ENCODE assay signal across 11 cellular contexts in genomic region chr1:198118136-198118535, GRCh38. TPM values are rescaled to one million over a fixed set of nuclear protein-coding genes. Genes with fewer than 3 reads are reported as not detected.
DNase-seq lines count a peak whose midpoint lies in the region; ATAC-seq and TF ChIP-seq lines count a peak whose summit lies in the region.
"Had no signal": no experiment of that assay in that cellular context is flagged by ENCODE, and none has a peak within 500 bp of the region (broad histone marks: within the 10 kb centered on the region; RNA-seq: fewer than 3 reads in every experiment).

No MANE protein-coding gene starts in this region.

- peak; percentile 98 for DNase-seq in AG10803 (ENCODE audit: low read depth)
- DNase-seq in RPMI7951 (ENCODE audit: low read depth), result peak; percentile 56
- DNase-seq in foreskin fibroblast, result peak; percentile 88 to 94
- peak; percentile 37 for DNase-seq in omental fat pad (ENCODE audit: low spot score)
- no peak for DNase-seq in NCI-H345 treated with DMSO at 0.1 percent for 48 hours (lab: John Stamatoyannopoulos, UW; ENCODE audit: unreplicated experiment)
- DNase-seq in effector memory CD4-positive, alpha-beta T cell, result no peak
- no peak for DNase-seq in osteocyte (ENCODE audit: extremely low spot score, unreplicated experiment)
- DNase-seq: Calu3, NCI-H510A had no signal

- no peaks in the 10 kb centered on the region for H3K27me3 Mint-ChIP-seq in osteocyte (ENCODE audit: unreplicated experiment)

- H3K36me3 Mint-ChIP-seq in osteocyte (ENCODE audit: unreplicated experiment), result no peaks in the 10 kb centered on the region

- no peak overlapping the region for H3K4me3 Mint-ChIP-seq in osteocyte (ENCODE audit: unreplicated experiment)
- H3K4me3 Mint-ChIP-seq: activated T-helper 17 cell treated with anti-CD3 and anti-CD28 coated beads, Interleukin-2, amount 50 U/mL, for 72 hours had no signal

- ATAC-seq in omental fat pad (ENCODE audit: low FRiP score), result peak; percentile 81
- no peak for ATAC-seq in GM18520 (IDR thresholded peaks at IDR 0.05; ENCODE audit: unreplicated experiment)
- ATAC-seq: activated T-helper 17 cell treated with anti-CD3 and anti-CD28 coated beads, Interleukin-2, amount 50 U/mL, for 72 hours had no signal

- no peaks in the 10 kb centered on the region for H3K9me3 ChIP-seq in effector memory CD4-positive, alpha-beta T cell (ENCODE audit: control insufficient read depth, low read length)

- TF ChIP-seq CTCF in AG10803 (conservative IDR thresholded peaks at IDR 0.05; ENCODE audit: low read length) (no peak), foreskin fibroblast (IDR thresholded peaks at IDR 0.05; ENCODE audit: low read depth, low read length) (no peak), omental fat pad (IDR thresholded peaks at IDR 0.05) (no peak), osteocyte (IDR thresholded peaks at IDR 0.05) (no peak)

- H3K27me3 ChIP-seq in effector memory CD4-positive, alpha-beta T cell (replicated peaks; ENCODE audit: control insufficient read depth, insufficient read depth, low read length, poor library complexity, severe bottlenecking), result no peaks in the 10 kb centered on the region

- H3K36me3 ChIP-seq in effector memory CD4-positive, alpha-beta T cell (ENCODE audit: control insufficient read depth, insufficient read depth, low read length), result no peaks in the 10 kb centered on the region

- H3K4me1 ChIP-seq in effector memory CD4-positive, alpha-beta T cell (ENCODE audit: control insufficient read depth, insufficient read depth, low read length, poor library complexity, severe bottlenecking), result no peaks in the 10 kb centered on the region

- H3K4me1 Mint-ChIP-seq in osteocyte (ENCODE audit: unreplicated experiment), result peaks cover 20% of the 10 kb centered on the region
- H3K4me1 Mint-ChIP-seq: activated T-helper 17 cell treated with anti-CD3 and anti-CD28 coated beads, Interleukin-2, amount 50 U/mL, for 72 hours had no signal

- no peak overlapping the region for H3K4me3 ChIP-seq in AG10803 (ENCODE audit: low read length)
- no peak overlapping the region for H3K4me3 ChIP-seq in foreskin fibroblast (ENCODE audit: low read depth in 1 of 2, low read length in 2 of 2)
- no peak overlapping the region for H3K4me3 ChIP-seq in effector memory CD4-positive, alpha-beta T cell (ENCODE audit: insufficient read depth, low read depth, low read length, poor library complexity, severe bottlenecking)

- H3K27ac ChIP-seq in effector memory CD4-positive, alpha-beta T cell (ENCODE audit: insufficient read depth, low read length, poor library complexity, severe bottlenecking), result no peak overlapping the region

- H3K9me3 Mint-ChIP-seq in osteocyte (ENCODE audit: unreplicated experiment), result no peaks in the 10 kb centered on the region
- H3K9me3 Mint-ChIP-seq: activated T-helper 17 cell treated with anti-CD3 and anti-CD28 coated beads, Interleukin-2, amount 50 U/mL, for 72 hours had no signal

- no peak overlapping the region for H3K27ac Mint-ChIP-seq in osteocyte (ENCODE audit: unreplicated experiment)
- H3K27ac Mint-ChIP-seq: activated T-helper 17 cell treated with anti-CD3 and anti-CD28 coated beads, Interleukin-2, amount 50 U/mL, for 72 hours had no signal

RNA-seq across cellular contexts. Expression of gene NEK7, which starts 38.7 kb away (rescaled TPM):
- total RNA-seq in RPMI7951 (2014; rRNA removed; shearing (Covaris generic)), result 64.5 and 83.1 TPM in 2 replicates
- 100 to 1,000 TPM in 1 of 4 donors, 10 to 100 TPM in 3; 75.0 to 115 (median 89.9) TPM for total RNA-seq in omental fat pad
- total RNA-seq in osteocyte, result 55.7 and 61.6 TPM in 2 replicates

Comparison
In these comparisons a context has a peak if more than half of its experiments do, and no peak if none do; other contexts are left out.
1. DNase-seq: peak in AG10803 (single experiment), RPMI7951 (single experiment), foreskin fibroblast (2 of 2) and omental fat pad (single experiment); none in NCI-H345 treated with DMSO at 0.1 percent for 48 hours (single experiment), effector memory CD4-positive, alpha-beta T cell (0 of 3) and osteocyte (single experiment).